Comparison of ENCODE assay signal across 8 cellular contexts in the genomic region with DNA sequence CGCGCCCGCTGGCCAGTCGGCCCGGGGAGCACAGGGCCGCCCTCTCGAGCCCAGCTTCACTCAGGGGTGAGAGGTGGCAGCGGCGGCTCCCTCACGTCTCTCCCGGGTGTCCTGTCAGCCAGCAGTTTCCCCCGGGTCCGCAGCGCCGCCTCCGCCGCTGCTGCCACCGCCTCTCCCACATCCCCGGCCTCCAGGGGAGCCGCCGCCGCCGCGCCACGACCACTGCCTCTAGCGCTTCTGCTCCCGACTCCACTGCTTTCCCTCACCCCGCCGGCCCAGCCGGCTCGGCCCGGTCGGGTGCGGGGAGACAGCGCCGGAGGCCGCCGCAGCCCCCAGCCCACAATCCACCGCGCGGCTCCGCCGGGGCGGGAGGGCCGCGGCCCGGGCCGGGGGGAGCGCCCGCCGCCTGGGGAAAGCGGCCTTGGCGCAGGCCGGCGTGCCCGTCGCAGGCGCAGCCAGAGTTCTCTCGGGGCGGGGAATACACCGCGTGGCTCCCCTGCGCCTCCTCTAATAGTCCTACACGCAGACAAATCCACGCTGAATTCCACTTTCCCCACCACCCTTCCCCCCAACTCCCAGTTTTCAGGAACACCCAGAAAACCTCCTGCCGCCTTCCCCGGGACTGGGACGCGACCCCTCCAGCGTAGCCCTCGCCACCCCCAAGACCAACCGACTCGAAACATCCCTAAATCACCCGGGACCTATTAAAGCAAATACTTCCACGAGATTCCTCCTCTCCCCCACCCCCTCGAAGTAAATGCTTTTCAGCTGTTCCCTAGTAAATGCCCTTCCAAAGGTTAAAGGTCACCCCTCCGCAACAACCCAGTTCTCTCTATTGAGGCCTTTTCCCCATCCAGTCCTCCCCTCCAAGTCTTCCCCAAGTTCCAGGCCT. TPM values are rescaled to one million over a fixed set of nuclear protein-coding genes. Genes with fewer than 3 reads are reported as not detected.
DNase-seq lines count a peak whose midpoint lies in the region; ATAC-seq and TF ChIP-seq lines count a peak whose summit lies in the region.

TSS of gene VPS54 (minus strand) at position 346 of the 892 bp plus-strand sequence. CDS start 35,429 bp downstream, outside the sequence.

- peak within 1 kb of the TSS; percentile 89 for H3K4me2 ChIP-seq in OCI-LY1 (ENCODE audit: low read length)

- H3K9ac ChIP-seq in OCI-LY1 (ENCODE audit: low read length) = peak within 1 kb of the TSS; percentile 83

- peaks cover 28% of the 10 kb centered on the region for H3K79me2 ChIP-seq in OCI-LY1 (ENCODE audit: insufficient read depth, low read length)

- peak within 1 kb of the TSS; percentile 97 for H3K27ac Mint-ChIP-seq in activated T-cell treated with anti-CD3 and anti-CD28 coated beads, Interleukin-2, amount 50 U/mL, for 24 hours

- H3K9me3 Mint-ChIP-seq in activated T-cell treated with anti-CD3 and anti-CD28 coated beads, Interleukin-2, amount 50 U/mL, for 24 hours = no peaks in the 10 kb centered on the region

- no peaks in the 10 kb centered on the region for H3K36me3 ChIP-seq in OCI-LY1 (ENCODE audit: insufficient read depth, low read length)
- H3K36me3 ChIP-seq in esophagus (ENCODE audit: control insufficient read depth in 2 of 2, insufficient read depth in 2 of 2, low read length in 1 of 2) = no peaks in the 10 kb centered on the region
- H3K36me3 ChIP-seq in muscle layer of duodenum (ENCODE audit: control insufficient read depth in 1 of 2, insufficient read depth in 2 of 2, low read length in 2 of 2) = no peaks in the 10 kb centered on the region

- H3K4me1 ChIP-seq in OCI-LY1 (ENCODE audit: insufficient read depth, low read length, severe bottlenecking) (peaks cover 46% of the 10 kb centered on the region), esophagus (ENCODE audit: control insufficient read depth in 2 of 2, insufficient read depth in 2 of 2, low read length in 1 of 2) (no peaks in the 10 kb centered on the region), muscle layer of duodenum (ENCODE audit: control insufficient read depth in 1 of 2, insufficient read depth in 2 of 2, low read length in 2 of 2) (peaks cover 11 to 25% of the 10 kb centered on the region in 2 donors)

- ATAC-seq in GM18861 (IDR thresholded peaks at IDR 0.05; ENCODE audit: unreplicated experiment) (peak; percentile 52), HG03097 (IDR thresholded peaks at IDR 0.05; ENCODE audit: low FRiP score, unreplicated experiment) (peak; percentile 51)

- H3K9me3 ChIP-seq in OCI-LY1 (ENCODE audit: low read length) = no peaks in the 10 kb centered on the region
- no peaks in the 10 kb centered on the region for H3K9me3 ChIP-seq in esophagus (ENCODE audit: control insufficient read depth in 2 of 2, insufficient read depth in 1 of 2, low read depth in 1 of 2, low read length in 1 of 2)
- H3K9me3 ChIP-seq in muscle layer of duodenum (ENCODE audit: control insufficient read depth in 1 of 2, low read length in 2 of 2) = no peaks in the 10 kb centered on the region

- H3K27me3 Mint-ChIP-seq in activated T-cell treated with anti-CD3 and anti-CD28 coated beads, Interleukin-2, amount 50 U/mL, for 24 hours = no peaks in the 10 kb centered on the region

- peak within 1 kb of the TSS; percentile 67 for H3K27ac ChIP-seq in OCI-LY1 (ENCODE audit: low read depth, low read length, poor library complexity, severe bottlenecking)
- H3K27ac ChIP-seq in esophagus (ENCODE audit: low read depth in 2 of 2, low read length in 1 of 2) = peak within 1 kb of the TSS; percentile 92 to 99
- peak within 1 kb of the TSS; percentile 98 for H3K27ac ChIP-seq in muscle layer of duodenum (ENCODE audit: low read length)

- H3K27me3 ChIP-seq in OCI-LY1 (ENCODE audit: insufficient read depth, low read length) = no peaks in the 10 kb centered on the region
- no peaks in the 10 kb centered on the region for H3K27me3 ChIP-seq in esophagus (ENCODE audit: control insufficient read depth in 1 of 2, insufficient read depth in 2 of 2, low read length in 2 of 2)
- H3K27me3 ChIP-seq in muscle layer of duodenum (ENCODE audit: low read depth, low read length) = no peaks in the 10 kb centered on the region

- DNase-seq in AG08396 (ENCODE audit: low spot score) = peak; percentile 82
- peak; percentile 80 for DNase-seq in activated T-cell treated with anti-CD3 and anti-CD28 coated beads, Interleukin-2, amount 50 U/mL, for 24 hours
- peak; percentile 4 to 41 for DNase-seq in stimulated activated CD8-positive, alpha-beta memory T cell treated with anti-CD3 and anti-CD28 coated beads, Interleukin-7, amount 100 ng/mL, for 4 hours (ENCODE audit: low read depth in 2 of 2)

- peak within 1 kb of the TSS; percentile 54; the same call in 1 of the 2 replicates for H2AFZ ChIP-seq in OCI-LY1 (ENCODE audit: low read length)

- H3K36me3 Mint-ChIP-seq in activated T-cell treated with anti-CD3 and anti-CD28 coated beads, Interleukin-2, amount 50 U/mL, for 24 hours (ENCODE audit: low read depth) = peaks cover 15% of the 10 kb centered on the region

- peaks cover 4% of the 10 kb centered on the region; the same call in 1 of the 2 replicates for H3F3A ChIP-seq in OCI-LY1 (ENCODE audit: insufficient read depth, low read length)

- H3K4me3 ChIP-seq in OCI-LY1 (ENCODE audit: low read depth, low read length, poor library complexity, severe bottlenecking) = peak within 1 kb of the TSS; percentile 82
- H3K4me3 ChIP-seq in esophagus (ENCODE audit: low read depth in 1 of 2, low read length in 2 of 2) = peak within 1 kb of the TSS; percentile 80 to 96
- H3K4me3 ChIP-seq in muscle layer of duodenum (ENCODE audit: low read depth in 1 of 2, low read length in 2 of 2) = peak within 1 kb of the TSS; percentile 82 to 96

- H3K4me3 Mint-ChIP-seq in activated T-cell treated with anti-CD3 and anti-CD28 coated beads, Interleukin-2, amount 50 U/mL, for 24 hours = peak within 1 kb of the TSS; percentile 98

- H3K4me1 Mint-ChIP-seq in activated T-cell treated with anti-CD3 and anti-CD28 coated beads, Interleukin-2, amount 50 U/mL, for 24 hours (ENCODE audit: low read depth) = peaks cover 46% of the 10 kb centered on the region

- 1% methylated on average over 42 to 77 of the region's 77 CpGs for whole genome bisulfite sequencing in esophagus, 2 donors

- H4K20me1 ChIP-seq in OCI-LY1 (ENCODE audit: insufficient read depth, low read length) = no peaks in the 10 kb centered on the region

- no peaks in the 10 kb centered on the region for H3K9me2 ChIP-seq in OCI-LY1 (ENCODE audit: low read depth, low read length)

- TF ChIP-seq CTCF in OCI-LY1 (IDR thresholded peaks at IDR 0.05; ENCODE audit: low read length) = no peak

RNA-seq across cellular contexts. Expression of gene VPS54, which starts in this region (rescaled TPM):
- polyA plus RNA-seq in esophagus = 10 to 100 TPM in 1 of 2 donors, 1 to 10 TPM in 1; 9.1 to 11.1 TPM

Comparison
In these comparisons a context has a peak if more than half of its experiments do, and no peak if none do; other contexts are left out.
1. Peak in every context shown above with its lines: DNase-seq, ATAC-seq, H3K4me3 ChIP-seq and H3K27ac ChIP-seq.
2. DNase-seq: peak in every context shown above with its lines; median percentile 82 in AG08396; 80 in activated T-cell treated with anti-CD3 and anti-CD28 coated beads, Interleukin-2, amount 50 U/mL, for 24 hours; 22 in stimulated activated CD8-positive, alpha-beta memory T cell treated with anti-CD3 and anti-CD28 coated beads, Interleukin-7, amount 100 ng/mL, for 4 hours.